In the genomic region with DNA sequence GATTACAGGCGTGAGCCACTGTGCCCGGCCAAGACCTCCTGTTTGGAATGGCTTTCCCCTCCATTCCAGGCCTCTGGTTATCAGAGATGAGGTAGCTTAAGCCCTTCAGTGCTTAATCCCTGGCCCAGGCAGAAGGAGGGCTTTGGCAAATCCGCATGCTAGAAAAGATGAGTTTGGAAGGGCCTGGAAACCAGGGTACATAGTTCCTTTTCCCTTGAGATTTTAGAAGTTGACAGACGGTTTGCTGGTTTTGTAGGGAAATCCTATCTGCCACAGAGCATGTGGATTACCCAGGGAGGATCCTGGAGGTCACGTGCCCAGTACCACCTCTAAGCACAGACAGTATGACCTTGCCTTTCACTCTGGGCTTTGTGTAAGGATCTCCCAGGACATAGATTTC, we compare ENCODE assay signal across 25 cellular contexts.
DNase-seq lines count a peak whose midpoint lies in the region; TF ChIP-seq lines count a peak whose summit lies in the region.
"Had no signal": no experiment of that assay in that cellular context is flagged by ENCODE, and none has a peak within 500 bp of the region (broad histone marks: within the 10 kb centered on the region; RNA-seq: fewer than 3 reads in every experiment).

No MANE protein-coding gene starts in this region.

- no peak overlapping the region for H3K18ac ChIP-seq in mesendoderm (ENCODE audit: low read length)

- no peak overlapping the region for H2BK5ac ChIP-seq in mesendoderm (ENCODE audit: low read length)

- peaks cover 15% of the 10 kb centered on the region for H3K4me1 Mint-ChIP-seq in activated naive CD4-positive, alpha-beta T cell treated with anti-CD3 and anti-CD28 coated beads, Interleukin-2, amount 50 U/mL, for 24 hours

- H4K8ac ChIP-seq in mesendoderm (ENCODE audit: low read depth, low read length): no peak overlapping the region

- H3K79me1 ChIP-seq in mesendoderm (ENCODE audit: low read length): no peaks in the 10 kb centered on the region

- no peaks in the 10 kb centered on the region for H3K9me3 Mint-ChIP-seq in activated naive CD4-positive, alpha-beta T cell treated with anti-CD3 and anti-CD28 coated beads, Interleukin-2, amount 50 U/mL, for 24 hours
- H3K9me3 Mint-ChIP-seq: IgD-negative memory B cell had no signal

- no peak overlapping the region for H3K9ac ChIP-seq in mesendoderm (ENCODE audit: low read length)
- H3K9ac ChIP-seq: GM23248, KMS-11 had no signal

- no peaks in the 10 kb centered on the region for H3K79me2 ChIP-seq in mesendoderm (ENCODE audit: control insufficient read depth, insufficient read depth, low read length)

- H3K4ac ChIP-seq in mesendoderm (ENCODE audit: low read depth, low read length): no peak overlapping the region

- no peak overlapping the region for H2AK5ac ChIP-seq in mesendoderm (ENCODE audit: low read length)

- H2BK15ac ChIP-seq in mesendoderm (replicated peaks; ENCODE audit: low read depth): no peak overlapping the region

- no peak overlapping the region for H3K4me2 ChIP-seq in mesendoderm (ENCODE audit: low read length)
- H3K4me2 ChIP-seq: KMS-11 had no signal

- H4K5ac ChIP-seq in mesendoderm (ENCODE audit: low read length): no peak overlapping the region

- WGBS in mesendoderm (ENCODE audit: extremely low coverage, insufficient coverage, low lambda C conversion rate): no CpG with 5 or more reads among the region's 5 CpGs
- 73 to 95% methylated on average over 5 of the region's 5 CpGs for WGBS in lower leg skin, 2 donors

- H3K27me3 ChIP-seq in mesendoderm (ENCODE audit: insufficient read depth, low read length, poor library complexity): no peaks in the 10 kb centered on the region
- H3K27me3 ChIP-seq: BE2C had no signal

- TF ChIP-seq CTCF in lower leg skin (IDR thresholded peaks at IDR 0.05): no peak

- no peak overlapping the region for H2BK120ac ChIP-seq in mesendoderm (ENCODE audit: low read depth, low read length)

- intact Hi-C loops in lower leg skin (cut with DNase I; ENCODE audit: low total_unique reads): loop anchor here (5.0 kb wide), 1 partner anchor 259 kb away; no protein-coding TSS in a partner anchor

- H3K4me3 ChIP-seq in mesendoderm (ENCODE audit: low read length): no peak overlapping the region
- no peak overlapping the region for H3K4me3 ChIP-seq in lower leg skin (ENCODE audit: low read depth, poor library complexity, severe bottlenecking)
- H3K4me3 ChIP-seq: GM23248, SK-N-MC had no signal

- peaks cover 2% of the 10 kb centered on the region for H3K4me1 ChIP-seq in mesendoderm (ENCODE audit: control insufficient read depth, low read depth, low read length)
- H3K4me1 ChIP-seq: BE2C had no signal

- H3K27ac Mint-ChIP-seq in activated naive CD4-positive, alpha-beta T cell treated with anti-CD3 and anti-CD28 coated beads, Interleukin-2, amount 50 U/mL, for 24 hours: peak overlapping the region; percentile 23

- peaks cover 22% of the 10 kb centered on the region for H3K36me3 Mint-ChIP-seq in activated naive CD4-positive, alpha-beta T cell treated with anti-CD3 and anti-CD28 coated beads, Interleukin-2, amount 50 U/mL, for 24 hours

- no peak overlapping the region for H3K4me3 Mint-ChIP-seq in activated naive CD4-positive, alpha-beta T cell treated with anti-CD3 and anti-CD28 coated beads, Interleukin-2, amount 50 U/mL, for 24 hours
- H3K4me3 Mint-ChIP-seq: IgD-negative memory B cell had no signal

- H3K27ac ChIP-seq in mesendoderm (ENCODE audit: low read depth, low read length): no peak overlapping the region
- H3K27ac ChIP-seq: GM23248, KMS-11, SK-N-MC had no signal

- DNase-seq in activated naive CD4-positive, alpha-beta T cell (lab: John Stamatoyannopoulos, UW): no peak
- DNase-seq in NCI-H82 treated with DMSO at 0.1 percent for 48 hours (lab: John Stamatoyannopoulos, UW; ENCODE audit: unreplicated experiment) (peak; percentile 56), mesendoderm (peak; percentile 23), lower leg skin (ENCODE audit: low spot score in 2 of 2) (no peak), NCI-H2107 (lab: John Stamatoyannopoulos, UW) (no peak), dermis blood vessel endothelial cell (no peak), NCI-H1105 treated with DMSO at 0.1 percent for 48 hours (lab: John Stamatoyannopoulos, UW) (no peak)
- DNase-seq: 8988T, ACHN, BE2C, DMS53, GM23248, HCEC 1CT, NCI-H1048, NCI-H1436, NCI-H187, NCI-H2081 treated with DMSO at 0.1 percent for 48 hours, NCI-H2171 treated with DMSO at 0.1 percent for 48 hours, NCI-H345, NCI-H510A treated with DMSO at 0.1 percent for 48 hours, SIG-M5 had no signal

- no peak for TF ChIP-seq POLR2A in lower leg skin (IDR thresholded peaks at IDR 0.05)

- no peak overlapping the region for H3K23ac ChIP-seq in mesendoderm (ENCODE audit: low read length)

- H3K56ac ChIP-seq in mesendoderm (ENCODE audit: low read length): no peak overlapping the region

- no peaks in the 10 kb centered on the region for H3K27me3 Mint-ChIP-seq in activated naive CD4-positive, alpha-beta T cell treated with anti-CD3 and anti-CD28 coated beads, Interleukin-2, amount 50 U/mL, for 24 hours
- H3K27me3 Mint-ChIP-seq: IgD-negative memory B cell had no signal

- H3K36me3 ChIP-seq in mesendoderm (ENCODE audit: control insufficient read depth, insufficient read depth, low read length): no peaks in the 10 kb centered on the region
- H3K36me3 ChIP-seq: BE2C had no signal

Comparison
In these comparisons a context has a peak if more than half of its experiments do, and no peak if none do; other contexts are left out.
1. DNase-seq: peak in NCI-H82 treated with DMSO at 0.1 percent for 48 hours (single experiment) and mesendoderm (single experiment); none in activated naive CD4-positive, alpha-beta T cell (0 of 4), lower leg skin (0 of 2), NCI-H2107 (single experiment), dermis blood vessel endothelial cell (single experiment) and NCI-H1105 treated with DMSO at 0.1 percent for 48 hours (single experiment).